In genomic region chr10:102134416-102134815, GRCh38 we compare ENCODE assay signal across 8 cellular contexts. TPM values are rescaled to one million over a fixed set of nuclear protein-coding genes. Genes with fewer than 3 reads are reported as not detected.
DNase-seq lines count a peak whose midpoint lies in the region; ATAC-seq lines count a peak whose summit lies in the region.

No MANE protein-coding gene starts in this region.

- H3K4me1 Mint-ChIP-seq in T-helper 1 cell treated with Interleukin-12 subunit alpha and Interleukin-12 subunit beta and Interleukin-4 antibody, amounts not matched to agents 30 μg/mL and 1 μg/mL, for 36 hours (ENCODE audit: low read depth): peaks cover 32% of the 10 kb centered on the region
- H3K4me1 Mint-ChIP-seq in activated T-helper 1 cell treated with anti-CD3 and anti-CD28 coated beads, Interleukin-12 subunit alpha, Interleukin-12 subunit beta, Interleukin-2, Interleukin-4 antibody, amounts not matched to agents 30 ng/mL and 10 ng/mL and 1 ng/mL, durations not matched to agents 14 hours and 24 hours and 36 hours (ENCODE audit: low read depth): peaks cover 29% of the 10 kb centered on the region
- peaks cover 38% of the 10 kb centered on the region for H3K4me1 Mint-ChIP-seq in stimulated activated memory B cell treated with anti-CD40 and anti-IgM and Interleukin-4, amounts not matched to agents 10 μg/mL and 1 μg/mL and 100 μg/mL, for 72 hours

- peak overlapping the region; percentile 87 for H3K27ac Mint-ChIP-seq in T-helper 1 cell treated with Interleukin-12 subunit alpha and Interleukin-12 subunit beta and Interleukin-4 antibody, amounts not matched to agents 30 μg/mL and 1 μg/mL, for 36 hours
- H3K27ac Mint-ChIP-seq in activated T-helper 1 cell treated with anti-CD3 and anti-CD28 coated beads, Interleukin-12 subunit alpha, Interleukin-12 subunit beta, Interleukin-2, Interleukin-4 antibody, amounts not matched to agents 30 ng/mL and 10 ng/mL and 1 ng/mL, durations not matched to agents 14 hours and 24 hours and 36 hours: peak overlapping the region; percentile 88
- H3K27ac Mint-ChIP-seq in stimulated activated memory B cell treated with anti-CD40 and anti-IgM and Interleukin-4, amounts not matched to agents 10 μg/mL and 1 μg/mL and 100 μg/mL, for 72 hours: peak overlapping the region; percentile 95

- intact Hi-C loops in activated T-helper 1 cell treated with anti-CD3 and anti-CD28 coated beads, Interleukin-12 subunit alpha, Interleukin-12 subunit beta, Interleukin-2, Interleukin-4 antibody, amounts not matched to agents 30 ng/mL and 10 ng/mL and 1 ng/mL, durations not matched to agents 14 hours and 24 hours and 36 hours (cut with micrococcal nuclease): loop anchor here (5.0 kb wide), 2 partner anchors 508 to 578 kb away; partner anchors contain the start of genes ARL3, SFXN2 and TRIM8

- H3K4me3 ChIP-seq in iPS-11a (ENCODE audit: low read depth, low read length): peak overlapping the region; percentile 95

- DNase-seq in T-helper 1 cell (no peak), NCI-H1436 (lab: John Stamatoyannopoulos, UW) (no peak), NCI-H345 treated with DMSO at 0.1 percent for 48 hours (lab: John Stamatoyannopoulos, UW; ENCODE audit: unreplicated experiment) (no peak)
- no peak for DNase-seq in activated T-helper 1 cell treated with anti-CD3 and anti-CD28 coated beads, Interleukin-12 subunit alpha, Interleukin-12 subunit beta, Interleukin-2, Interleukin-4 antibody, amounts not matched to agents 30 ng/mL and 10 ng/mL and 1 ng/mL, durations not matched to agents 14 hours and 24 hours and 36 hours (ENCODE audit: low spot score)
- DNase-seq in stimulated activated CD8-positive, alpha-beta memory T cell treated with anti-CD3 and anti-CD28 coated beads, Interleukin-4, amount 100 ng/mL, for 48 hours: no peak

- no peaks in the 10 kb centered on the region for H3K9me3 Mint-ChIP-seq in T-helper 1 cell treated with Interleukin-12 subunit alpha and Interleukin-12 subunit beta and Interleukin-4 antibody, amounts not matched to agents 30 μg/mL and 1 μg/mL, for 36 hours
- no peaks in the 10 kb centered on the region for H3K9me3 Mint-ChIP-seq in activated T-helper 1 cell treated with anti-CD3 and anti-CD28 coated beads, Interleukin-12 subunit alpha, Interleukin-12 subunit beta, Interleukin-2, Interleukin-4 antibody, amounts not matched to agents 30 ng/mL and 10 ng/mL and 1 ng/mL, durations not matched to agents 14 hours and 24 hours and 36 hours
- H3K9me3 Mint-ChIP-seq in stimulated activated memory B cell treated with anti-CD40 and anti-IgM and Interleukin-4, amounts not matched to agents 10 μg/mL and 1 μg/mL and 100 μg/mL, for 72 hours: no peaks in the 10 kb centered on the region

- H3K36me3 Mint-ChIP-seq in T-helper 1 cell treated with Interleukin-12 subunit alpha and Interleukin-12 subunit beta and Interleukin-4 antibody, amounts not matched to agents 30 μg/mL and 1 μg/mL, for 36 hours (ENCODE audit: low read depth): peaks cover 18% of the 10 kb centered on the region
- peaks cover 26% of the 10 kb centered on the region for H3K36me3 Mint-ChIP-seq in activated T-helper 1 cell treated with anti-CD3 and anti-CD28 coated beads, Interleukin-12 subunit alpha, Interleukin-12 subunit beta, Interleukin-2, Interleukin-4 antibody, amounts not matched to agents 30 ng/mL and 10 ng/mL and 1 ng/mL, durations not matched to agents 14 hours and 24 hours and 36 hours (ENCODE audit: low read depth)
- H3K36me3 Mint-ChIP-seq in stimulated activated memory B cell treated with anti-CD40 and anti-IgM and Interleukin-4, amounts not matched to agents 10 μg/mL and 1 μg/mL and 100 μg/mL, for 72 hours: peaks cover 15% of the 10 kb centered on the region

- no peaks in the 10 kb centered on the region for H3K27me3 Mint-ChIP-seq in T-helper 1 cell treated with Interleukin-12 subunit alpha and Interleukin-12 subunit beta and Interleukin-4 antibody, amounts not matched to agents 30 μg/mL and 1 μg/mL, for 36 hours (ENCODE audit: low read depth)
- no peaks in the 10 kb centered on the region for H3K27me3 Mint-ChIP-seq in activated T-helper 1 cell treated with anti-CD3 and anti-CD28 coated beads, Interleukin-12 subunit alpha, Interleukin-12 subunit beta, Interleukin-2, Interleukin-4 antibody, amounts not matched to agents 30 ng/mL and 10 ng/mL and 1 ng/mL, durations not matched to agents 14 hours and 24 hours and 36 hours (ENCODE audit: insufficient read depth)
- H3K27me3 Mint-ChIP-seq in stimulated activated memory B cell treated with anti-CD40 and anti-IgM and Interleukin-4, amounts not matched to agents 10 μg/mL and 1 μg/mL and 100 μg/mL, for 72 hours: no peaks in the 10 kb centered on the region

- no peak for ATAC-seq in stimulated activated memory B cell treated with anti-CD40 and anti-IgM and Interleukin-4, amounts not matched to agents 10 μg/mL and 1 μg/mL and 100 μg/mL, for 72 hours

- peak overlapping the region; percentile 91 for H3K4me3 Mint-ChIP-seq in T-helper 1 cell treated with Interleukin-12 subunit alpha and Interleukin-12 subunit beta and Interleukin-4 antibody, amounts not matched to agents 30 μg/mL and 1 μg/mL, for 36 hours
- H3K4me3 Mint-ChIP-seq in activated T-helper 1 cell treated with anti-CD3 and anti-CD28 coated beads, Interleukin-12 subunit alpha, Interleukin-12 subunit beta, Interleukin-2, Interleukin-4 antibody, amounts not matched to agents 30 ng/mL and 10 ng/mL and 1 ng/mL, durations not matched to agents 14 hours and 24 hours and 36 hours: peak overlapping the region; percentile 95
- peak overlapping the region; percentile 91 for H3K4me3 Mint-ChIP-seq in stimulated activated memory B cell treated with anti-CD40 and anti-IgM and Interleukin-4, amounts not matched to agents 10 μg/mL and 1 μg/mL and 100 μg/mL, for 72 hours

RNA-seq across cellular contexts. Expression of gene PPRC1, which starts 1.6 kb away (rescaled TPM):
- 112 and 115 TPM in 2 replicates for total RNA-seq in activated T-helper 1 cell treated with anti-CD3 and anti-CD28 coated beads, Interleukin-12 subunit alpha, Interleukin-12 subunit beta, Interleukin-2, Interleukin-4 antibody, amounts not matched to agents 30 ng/mL and 10 ng/mL and 1 ng/mL, durations not matched to agents 14 hours and 24 hours and 36 hours

RNA-seq across cellular contexts. Expression of gene LDB1, which starts 14.2 kb away (rescaled TPM):
- 78.6 and 87.1 TPM in 2 replicates for total RNA-seq in activated T-helper 1 cell treated with anti-CD3 and anti-CD28 coated beads, Interleukin-12 subunit alpha, Interleukin-12 subunit beta, Interleukin-2, Interleukin-4 antibody, amounts not matched to agents 30 ng/mL and 10 ng/mL and 1 ng/mL, durations not matched to agents 14 hours and 24 hours and 36 hours

RNA-seq across cellular contexts. Expression of gene NOLC1, which starts 17.8 kb away (rescaled TPM):
- total RNA-seq in activated T-helper 1 cell treated with anti-CD3 and anti-CD28 coated beads, Interleukin-12 subunit alpha, Interleukin-12 subunit beta, Interleukin-2, Interleukin-4 antibody, amounts not matched to agents 30 ng/mL and 10 ng/mL and 1 ng/mL, durations not matched to agents 14 hours and 24 hours and 36 hours: 260 and 271 TPM in 2 replicates
